24 cellular contexts compared by ENCODE assay signal in genomic region chr14:81415781-81416180, GRCh38. TPM values are rescaled to one million over a fixed set of nuclear protein-coding genes. Genes with fewer than 3 reads are reported as not detected.
"Had no signal": no experiment of that assay in that cellular context is flagged by ENCODE, and none has a peak within 500 bp of the region (broad histone marks: within the 10 kb centered on the region; RNA-seq: fewer than 3 reads in every experiment).

No MANE protein-coding gene starts in this region.

- H3K27me3 ChIP-seq: ovary, right atrium auricular region, upper lobe of left lung had no signal

- H3K36me3 ChIP-seq: heart right ventricle, left ventricle myocardium inferior, ovary, right atrium auricular region, thoracic aorta, upper lobe of left lung had no signal

- ATAC-seq: activated CD4-positive, alpha-beta T cell treated with anti-CD3 and anti-CD28 coated beads for 36 hours; activated T-cell treated with anti-CD3 and anti-CD28 coated beads, Interleukin-2, amount 50 U/mL, for 4 hours; natural killer cell; stimulated activated memory B cell treated with anti-CD40 and anti-IgM and Interleukin-4, amounts not matched to agents 10 μg/mL and 1 μg/mL and 100 μg/mL, for 72 hours; T-cell had no signal

- DNase-seq: activated B cell treated with CpG ODN at 0.5 μM for 24 hours; activated CD4-positive, alpha-beta T cell treated with anti-CD3 and anti-CD28 coated beads for 36 hours; activated CD4-positive, alpha-beta T cell treated with anti-CD3 and anti-CD28 coated beads, Interleukin-2, amount 50 U/mL, for 4 hours; activated CD8-positive, alpha-beta memory T cell treated with anti-CD3 and anti-CD28 coated beads, Interleukin-2, amount 50 U/mL, for 48 hours; activated naive CD4-positive, alpha-beta T cell; activated T-cell treated with anti-CD3 and anti-CD28 coated beads, Interleukin-2, amount 50 U/mL, for 4 hours; amniotic stem cell; effector CD4-positive, alpha-beta T cell; heart right ventricle; kidney; left ventricle myocardium inferior; mammary epithelial cell; natural killer cell; ovary; psoas muscle; stimulated activated CD4-positive, alpha-beta T cell treated with anti-CD3 and anti-CD28 coated beads, Interleukin-15, amount 100 ng/mL, for 24 hours; T-cell had no signal

- H3K27ac ChIP-seq: left ventricle myocardium inferior, ovary, psoas muscle, right atrium auricular region, skin epidermis, thoracic aorta, upper lobe of left lung had no signal

- H3K4me3 ChIP-seq: heart right ventricle, left ventricle myocardium inferior, ovary, psoas muscle, right atrium auricular region, skin epidermis, thoracic aorta, upper lobe of left lung had no signal

- H3K4me1 ChIP-seq: left ventricle myocardium inferior, psoas muscle, right atrium auricular region had no signal

- H3K9me3 ChIP-seq: heart right ventricle, left ventricle myocardium inferior, ovary, psoas muscle, right atrium auricular region, thoracic aorta, upper lobe of left lung had no signal

RNA-seq across cellular contexts. Expression of gene STON2, which starts 15.7 kb away (rescaled TPM):
- total RNA-seq: activated B cell treated with CpG ODN at 0.5 μM for 24 hours; activated T-helper 2 cell treated with anti-CD3 and anti-CD28 coated beads, Interferon-gamma antibody, Interleukin-2, Interleukin-4, amounts not matched to agents 10 μg/mL and 5 μg/mL and 100 μg/mL, durations not matched to agents 14 hours and 24 hours and 36 hours; fibroblast of villous mesenchyme had no signal
